9 cellular contexts compared by ENCODE assay signal in genomic region chr5:143376911-143377838, GRCh38. TPM values are rescaled to one million over a fixed set of nuclear protein-coding genes. Genes with fewer than 3 reads are reported as not detected.
DNase-seq lines count a peak whose midpoint lies in the region; ATAC-seq and TF ChIP-seq lines count a peak whose summit lies in the region.
"Had no signal": no experiment of that assay in that cellular context is flagged by ENCODE, and none has a peak within 500 bp of the region (broad histone marks: within the 10 kb centered on the region; RNA-seq: fewer than 3 reads in every experiment).

No MANE protein-coding gene starts in this region.

- no peaks in the 10 kb centered on the region for H3K27me3 Mint-ChIP-seq in GM23338 (ENCODE audit: insufficient read depth, low read depth, poor library complexity)

- no peak overlapping the region for H2AFZ ChIP-seq in GM23338

- no peak overlapping the region for H3K27ac ChIP-seq in A673 (ENCODE audit: low read depth, low read length, poor library complexity, severe bottlenecking)
- H3K27ac ChIP-seq in GM23338 (ENCODE audit: low read depth): no peak overlapping the region
- H3K27ac ChIP-seq: VCaP had no signal

- H3K9me2 ChIP-seq in GM23338 (ENCODE audit: insufficient read depth): no peaks in the 10 kb centered on the region

- no peaks in the 10 kb centered on the region for H3K36me3 ChIP-seq in A673 (ENCODE audit: insufficient read depth, low read length, poor library complexity, severe bottlenecking)
- no peaks in the 10 kb centered on the region for H3K36me3 ChIP-seq in GM23338 (ENCODE audit: insufficient read depth)

- intact Hi-C loops in A673 (cut with micrococcal nuclease; ENCODE audit: unreplicated experiment): no loop called here

- H3K27ac Mint-ChIP-seq in GM23338: no peak overlapping the region; the same call in 1 of the 2 replicates

- H3K4me3 Mint-ChIP-seq in GM23338: no peak overlapping the region

- peak overlapping the region; percentile 1; the same call in 1 of the 2 replicates for H3K4me2 ChIP-seq in GM23338

- DNase-seq in A673 (ENCODE audit: low spot score) (peak; percentile 10), GM23338 (ENCODE audit: low spot score) (peak; percentile 63), SW 1271 (lab: John Stamatoyannopoulos, UW) (peak; percentile 45 to 86), iPS-NIHi11 (ENCODE audit: low spot score) (peak; percentile 30), NAMALWA (ENCODE audit: low spot score) (no peak), midbrain (lab: John Stamatoyannopoulos, UW) (no peak)

- ATAC-seq in GM23338 (peak; percentile 78), HG03521 (IDR thresholded peaks at IDR 0.05; ENCODE audit: unreplicated experiment) (no peak), HG02763 (IDR thresholded peaks at IDR 0.05; ENCODE audit: unreplicated experiment) (no peak)

- BruUV-seq in A673 (replicated peaks; lab: Mats Ljungman, UMichigan): no TSS peak

- peaks cover 23% of the 10 kb centered on the region for H3K4me1 Mint-ChIP-seq in GM23338

- H3F3A ChIP-seq in GM23338 (replicated peaks; ENCODE audit: low read depth): no peaks in the 10 kb centered on the region

- CTCF ChIA-PET in A673 (lab: Charles Lee): no interaction called here

- no peaks in the 10 kb centered on the region for H3K9me3 ChIP-seq in A673 (ENCODE audit: low read depth, low read length, poor library complexity, severe bottlenecking)

- POLR2A ChIA-PET in A673 (lab: Charles Lee; ENCODE audit: low non-redundant PET): no interaction called here

- H3K36me3 Mint-ChIP-seq in GM23338 (ENCODE audit: low read depth): no peaks in the 10 kb centered on the region

- H4K20me1 ChIP-seq in GM23338 (replicated peaks; ENCODE audit: insufficient read depth): no peaks in the 10 kb centered on the region

- no peaks in the 10 kb centered on the region; the same call in 2 of the 3 replicates for H3K9me3 Mint-ChIP-seq in GM23338

- H3K4me1 ChIP-seq in A673 (ENCODE audit: insufficient read depth, low read length, poor library complexity, severe bottlenecking) (no peaks in the 10 kb centered on the region), GM23338 (ENCODE audit: insufficient read depth) (peaks cover 22% of the 10 kb centered on the region)

- TF ChIP-seq CTCF in A673 (conservative IDR thresholded peaks at IDR 0.05; ENCODE audit: low read depth, low read length): no peak
- TF ChIP-seq CTCF in GM23338 (conservative IDR thresholded peaks at IDR 0.05; ENCODE audit: low read depth in 2 of 2): no peak

- H3K79me2 ChIP-seq in GM23338 (replicated peaks; ENCODE audit: insufficient read depth): no peaks in the 10 kb centered on the region

- H3K27me3 ChIP-seq in A673 (replicated peaks; ENCODE audit: insufficient read depth, low read depth, low read length, poor library complexity) (no peaks in the 10 kb centered on the region), GM23338 (ENCODE audit: insufficient read depth) (no peaks in the 10 kb centered on the region)

- H3K4me3 ChIP-seq in A673 (ENCODE audit: low read depth, low read length, poor library complexity, severe bottlenecking): no peak overlapping the region
- no peak overlapping the region for H3K4me3 ChIP-seq in GM23338

TF ChIP-seq in GM23338, 12 proteins besides CTCF, POLR2A, EP300 and RAD21 (continues in another document):
- TF ChIP-seq CREB1 (CRISPR knock-in tag; IDR thresholded peaks at IDR 0.05; ENCODE audit: low read depth) (no peak), NANOG (IDR thresholded peaks at IDR 0.05; ENCODE audit: borderline replicate concordance) (no peak), ZNF462 (CRISPR knock-in tag; IDR thresholded peaks at IDR 0.05) (no peak), POLR2AphosphoS5 (IDR thresholded peaks at IDR 0.05; ENCODE audit: low read depth) (no peak), STAT1 (IDR thresholded peaks at IDR 0.05; ENCODE audit: unreplicated experiment) (no peak), ZNF331 (CRISPR knock-in tag; IDR thresholded peaks at IDR 0.05; ENCODE audit: low read depth) (no peak), EZH2phosphoT487 (IDR thresholded peaks at IDR 0.05; ENCODE audit: unreplicated experiment) (no peak), REST (IDR thresholded peaks at IDR 0.05; ENCODE audit: unreplicated experiment) (no peak)

RNA-seq across cellular contexts. Expression of gene NR3C1, which starts 26.3 kb away (rescaled TPM):
- total RNA-seq in A673 (2021): 12.7 and 15.3 TPM in 2 replicates
- total RNA-seq in GM23338 (2014; rRNA removed; shearing (Covaris generic)): 2.4 and 4.6 TPM in 2 replicates
- 0.89 and 1.2 TPM in 2 replicates for polyA plus RNA-seq in GM23338 (2016; fragmentation: Nextera tagmentation; extraction: Ambion mirVana)

Comparison
In these comparisons a context has a peak if more than half of its experiments do, and no peak if none do; other contexts are left out.
1. DNase-seq: peak in A673 (single experiment), GM23338 (single experiment), SW 1271 (2 of 2) and iPS-NIHi11 (single experiment); none in NAMALWA (single experiment) and midbrain (single experiment).